8 cellular contexts compared by ENCODE assay signal in genomic region chr9:69671904-69672827, GRCh38.
DNase-seq lines count a peak whose midpoint lies in the region; ATAC-seq and TF ChIP-seq lines count a peak whose summit lies in the region.

TSS of gene APBA1 (minus strand) at chr9:69672371.

- no peaks in the 10 kb centered on the region for H3K27me3 ChIP-seq in layer of hippocampus (ENCODE audit: control insufficient read depth, insufficient read depth, low read length)

- peak; percentile 27 to 31 for ATAC-seq in activated CD4-positive, CD25-positive, alpha-beta regulatory T cell treated with anti-CD3 and anti-CD28 coated beads, Interleukin-2, amount 50 U/mL, for 24 hours

- peak within 1 kb of the TSS; percentile 38 for H3K4me3 ChIP-seq in GM12864 (ENCODE audit: low read depth, low read length)
- peak within 1 kb of the TSS; percentile 70 for H3K4me3 ChIP-seq in choroid plexus epithelial cell (ENCODE audit: low read depth, low read length)

- peak within 1 kb of the TSS; percentile 92 for H3K27ac ChIP-seq in layer of hippocampus (ENCODE audit: low read depth, low read length)

- TF ChIP-seq CTCF in GM12864 (IDR thresholded peaks at IDR 0.05; ENCODE audit: low read depth, low read length, missing control alignments) (no peak), choroid plexus epithelial cell (conservative IDR thresholded peaks at IDR 0.05; ENCODE audit: low read depth, low read length) (no peak)

- DNase-seq in GM12864 (ENCODE audit: low read depth) (no peak), HCEC 1CT (peak; percentile 59), NCI-H1048 (lab: John Stamatoyannopoulos, UW) (peak; percentile 67), choroid plexus epithelial cell (ENCODE audit: low read depth) (peak; percentile 35), NCI-H1694 treated with DMSO at 0.1 percent for 48 hours (lab: John Stamatoyannopoulos, UW) (no peak)
- peak; percentile 58 for DNase-seq in stimulated activated CD4-positive, alpha-beta T cell treated with anti-CD3 and anti-CD28 coated beads, Interleukin-15, amount 100 ng/mL, for 24 hours

Comparison
In these comparisons a context has a peak if more than half of its experiments do, and no peak if none do; other contexts are left out.
1. DNase-seq: peak in HCEC 1CT (single experiment), NCI-H1048 (single experiment), choroid plexus epithelial cell (single experiment) and stimulated activated CD4-positive, alpha-beta T cell treated with anti-CD3 and anti-CD28 coated beads, Interleukin-15, amount 100 ng/mL, for 24 hours (single experiment); none in GM12864 (single experiment) and NCI-H1694 treated with DMSO at 0.1 percent for 48 hours (single experiment).